ENCODE assay signal across 8 cellular contexts in the genomic region with DNA sequence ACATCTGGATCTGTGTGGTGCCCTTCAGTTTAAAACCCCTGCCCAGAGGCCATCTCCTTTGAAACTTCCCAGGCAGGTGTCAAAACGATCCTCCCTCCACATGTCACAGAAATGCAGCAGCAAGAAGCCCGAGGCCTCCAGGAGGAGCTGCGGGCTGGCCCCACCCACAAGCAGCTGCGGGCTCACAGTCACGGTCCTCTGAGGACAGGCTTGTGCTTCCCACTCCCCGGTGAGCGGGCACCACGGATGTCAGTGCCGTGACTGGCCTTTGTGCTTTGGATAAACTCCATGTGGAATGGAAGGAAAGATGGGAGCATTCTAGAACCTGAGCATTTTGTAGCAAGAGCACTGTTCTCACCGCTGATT.
A peak's percentile ranks its signal among the peaks of the same experiment; 100 is the strongest.
DNase-seq lines count a peak whose midpoint lies in the region; ATAC-seq and TF ChIP-seq lines count a peak whose summit lies in the region.

No MANE protein-coding gene starts in this region.

- no peaks in the 10 kb centered on the region for H3K36me3 Mint-ChIP-seq in activated naive CD4-positive, alpha-beta T cell treated with anti-CD3 and anti-CD28 coated beads, Interleukin-2, amount 50 U/mL, for 24 hours

- H3K27ac Mint-ChIP-seq in activated naive CD4-positive, alpha-beta T cell treated with anti-CD3 and anti-CD28 coated beads, Interleukin-2, amount 50 U/mL, for 24 hours: peak overlapping the region; percentile 88

- no peaks in the 10 kb centered on the region for H3K9me3 ChIP-seq in liver (ENCODE audit: control insufficient read depth in 4 of 4, low read length in 3 of 4)
- no peaks in the 10 kb centered on the region for H3K9me3 ChIP-seq in body of pancreas

- no peak for TF ChIP-seq RAD21 in liver (IDR thresholded peaks at IDR 0.05)

- peak in 4 of 6 experiments; percentile 8 to 42 (median 21) for DNase-seq in stimulated activated naive CD4-positive, alpha-beta T cell (lab: John Stamatoyannopoulos, UW)
- no peak for DNase-seq in stimulated activated naive CD4-positive, alpha-beta T cell treated with Interleukin-2 at 50 U/mL for 16 hours (lab: John Stamatoyannopoulos, UW)
- DNase-seq in body of pancreas (no peak), HUDEP-2 (lab: John Stamatoyannopoulos, UW; ENCODE audit: unreplicated experiment in 76 of 76) (no peak)

- H3K27me3 ChIP-seq in liver (ENCODE audit: control insufficient read depth in 4 of 4, insufficient read depth in 4 of 4, low read length in 3 of 4) (no peaks in the 10 kb centered on the region), body of pancreas (no peaks in the 10 kb centered on the region)

- H3K36me3 ChIP-seq in liver (ENCODE audit: control insufficient read depth in 4 of 4, insufficient read depth in 3 of 4, low read depth in 1 of 4, low read length in 3 of 4) (no peaks in the 10 kb centered on the region), body of pancreas (replicated peaks in 1 of 2; ENCODE audit: insufficient read depth in 1 of 2, low read depth in 2 of 2) (no peaks in the 10 kb centered on the region)

- H3K27me3 Mint-ChIP-seq in activated naive CD4-positive, alpha-beta T cell treated with anti-CD3 and anti-CD28 coated beads, Interleukin-2, amount 50 U/mL, for 24 hours: no peaks in the 10 kb centered on the region

- H3K27ac ChIP-seq in liver (ENCODE audit: low read depth in 1 of 2, low read length in 2 of 2) (peak overlapping the region; percentile 45 to 74), body of pancreas (peak overlapping the region in 1 of 4 donors; percentile 61)

- H3K9ac ChIP-seq in liver (ENCODE audit: low read depth in 1 of 2, low read length in 2 of 2): no peak overlapping the region

- H3K4me3 ChIP-seq in liver (ENCODE audit: low read depth in 1 of 3, low read length in 3 of 3) (no peak overlapping the region), body of pancreas (no peak overlapping the region)

- H3K4me1 Mint-ChIP-seq in activated naive CD4-positive, alpha-beta T cell treated with anti-CD3 and anti-CD28 coated beads, Interleukin-2, amount 50 U/mL, for 24 hours: peaks cover 26% of the 10 kb centered on the region

- WGBS in liver: 62% methylated on average over 10 of the region's 10 CpGs
- 57 to 62% methylated on average over 10 of the region's 10 CpGs for WGBS in body of pancreas, 2 donors

- H3K4me1 ChIP-seq in liver (ENCODE audit: control insufficient read depth in 4 of 4, insufficient read depth in 4 of 4, low read length in 3 of 4) (no peaks in the 10 kb centered on the region), body of pancreas (no peaks in the 10 kb centered on the region)

- TF ChIP-seq CTCF in liver (IDR thresholded peaks at IDR 0.05; ENCODE audit: low read depth, low read length, missing input control): no peak
- TF ChIP-seq CTCF in body of pancreas (IDR thresholded peaks at IDR 0.05): no peak

- H3K9me3 Mint-ChIP-seq in activated naive CD4-positive, alpha-beta T cell treated with anti-CD3 and anti-CD28 coated beads, Interleukin-2, amount 50 U/mL, for 24 hours: no peaks in the 10 kb centered on the region

- intact Hi-C loops in body of pancreas (cut with DNase I): no loop called here

- TF ChIP-seq POLR2A in body of pancreas (IDR thresholded peaks at IDR 0.05): no peak

- ATAC-seq in GM18502 (IDR thresholded peaks at IDR 0.05; ENCODE audit: poor library complexity, unreplicated experiment) (no peak), body of pancreas (no peak), GM19324 (IDR thresholded peaks at IDR 0.05; ENCODE audit: low FRiP score, unreplicated experiment) (no peak)

- H3K4me3 Mint-ChIP-seq in activated naive CD4-positive, alpha-beta T cell treated with anti-CD3 and anti-CD28 coated beads, Interleukin-2, amount 50 U/mL, for 24 hours: peak overlapping the region; percentile 78

TF ChIP-seq in liver, 16 proteins besides CTCF, POLR2A, EP300 and RAD21:
- no peak for TF ChIP-seq JUND (IDR thresholded peaks at IDR 0.05)
- TF ChIP-seq, protein P1, sequence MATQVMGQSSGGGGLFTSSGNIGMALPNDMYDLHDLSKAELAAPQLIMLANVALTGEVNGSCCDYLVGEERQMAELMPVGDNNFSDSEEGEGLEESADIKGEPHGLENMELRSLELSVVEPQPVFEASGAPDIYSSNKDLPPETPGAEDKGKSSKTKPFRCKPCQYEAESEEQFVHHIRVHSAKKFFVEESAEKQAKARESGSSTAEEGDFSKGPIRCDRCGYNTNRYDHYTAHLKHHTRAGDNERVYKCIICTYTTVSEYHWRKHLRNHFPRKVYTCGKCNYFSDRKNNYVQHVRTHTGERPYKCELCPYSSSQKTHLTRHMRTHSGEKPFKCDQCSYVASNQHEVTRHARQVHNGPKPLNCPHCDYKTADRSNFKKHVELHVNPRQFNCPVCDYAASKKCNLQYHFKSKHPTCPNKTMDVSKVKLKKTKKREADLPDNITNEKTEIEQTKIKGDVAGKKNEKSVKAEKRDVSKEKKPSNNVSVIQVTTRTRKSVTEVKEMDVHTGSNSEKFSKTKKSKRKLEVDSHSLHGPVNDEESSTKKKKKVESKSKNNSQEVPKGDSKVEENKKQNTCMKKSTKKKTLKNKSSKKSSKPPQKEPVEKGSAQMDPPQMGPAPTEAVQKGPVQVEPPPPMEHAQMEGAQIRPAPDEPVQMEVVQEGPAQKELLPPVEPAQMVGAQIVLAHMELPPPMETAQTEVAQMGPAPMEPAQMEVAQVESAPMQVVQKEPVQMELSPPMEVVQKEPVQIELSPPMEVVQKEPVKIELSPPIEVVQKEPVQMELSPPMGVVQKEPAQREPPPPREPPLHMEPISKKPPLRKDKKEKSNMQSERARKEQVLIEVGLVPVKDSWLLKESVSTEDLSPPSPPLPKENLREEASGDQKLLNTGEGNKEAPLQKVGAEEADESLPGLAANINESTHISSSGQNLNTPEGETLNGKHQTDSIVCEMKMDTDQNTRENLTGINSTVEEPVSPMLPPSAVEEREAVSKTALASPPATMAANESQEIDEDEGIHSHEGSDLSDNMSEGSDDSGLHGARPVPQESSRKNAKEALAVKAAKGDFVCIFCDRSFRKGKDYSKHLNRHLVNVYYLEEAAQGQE (IDR thresholded peaks at IDR 0.05): no peak
- TF ChIP-seq SP1 (IDR thresholded peaks at IDR 0.05): no peak
- TF ChIP-seq RXRA (IDR thresholded peaks at IDR 0.05): no peak
- no peak for TF ChIP-seq FOXA1 (IDR thresholded peaks at IDR 0.05)
- TF ChIP-seq HNF4G (IDR thresholded peaks at IDR 0.05): no peak
- no peak for TF ChIP-seq FOXA2 (IDR thresholded peaks at IDR 0.05)
- TF ChIP-seq NR2F2 (IDR thresholded peaks at IDR 0.05): no peak
- TF ChIP-seq, protein P2, sequence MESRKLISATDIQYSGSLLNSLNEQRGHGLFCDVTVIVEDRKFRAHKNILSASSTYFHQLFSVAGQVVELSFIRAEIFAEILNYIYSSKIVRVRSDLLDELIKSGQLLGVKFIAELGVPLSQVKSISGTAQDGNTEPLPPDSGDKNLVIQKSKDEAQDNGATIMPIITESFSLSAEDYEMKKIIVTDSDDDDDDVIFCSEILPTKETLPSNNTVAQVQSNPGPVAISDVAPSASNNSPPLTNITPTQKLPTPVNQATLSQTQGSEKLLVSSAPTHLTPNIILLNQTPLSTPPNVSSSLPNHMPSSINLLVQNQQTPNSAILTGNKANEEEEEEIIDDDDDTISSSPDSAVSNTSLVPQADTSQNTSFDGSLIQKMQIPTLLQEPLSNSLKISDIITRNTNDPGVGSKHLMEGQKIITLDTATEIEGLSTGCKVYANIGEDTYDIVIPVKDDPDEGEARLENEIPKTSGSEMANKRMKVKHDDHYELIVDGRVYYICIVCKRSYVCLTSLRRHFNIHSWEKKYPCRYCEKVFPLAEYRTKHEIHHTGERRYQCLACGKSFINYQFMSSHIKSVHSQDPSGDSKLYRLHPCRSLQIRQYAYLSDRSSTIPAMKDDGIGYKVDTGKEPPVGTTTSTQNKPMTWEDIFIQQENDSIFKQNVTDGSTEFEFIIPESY (IDR thresholded peaks at IDR 0.05): no peak
- TF ChIP-seq HNF4A (conservative IDR thresholded peaks at IDR 0.05): no peak
- TF ChIP-seq, protein P3, sequence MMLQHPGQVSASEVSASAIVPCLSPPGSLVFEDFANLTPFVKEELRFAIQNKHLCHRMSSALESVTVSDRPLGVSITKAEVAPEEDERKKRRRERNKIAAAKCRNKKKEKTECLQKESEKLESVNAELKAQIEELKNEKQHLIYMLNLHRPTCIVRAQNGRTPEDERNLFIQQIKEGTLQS (IDR thresholded peaks at IDR 0.05): no peak
- TF ChIP-seq GABPA (IDR thresholded peaks at IDR 0.05 in 1 of 2, conservative IDR thresholded peaks at IDR 0.05 in 1 of 2): no peak
TF ChIP-seq in liver: peak in this region for 0.

Comparison
In these comparisons a context has a peak if more than half of its experiments do, and no peak if none do; other contexts are left out.
1. DNase-seq: peak in stimulated activated naive CD4-positive, alpha-beta T cell (4 of 6); none in stimulated activated naive CD4-positive, alpha-beta T cell treated with Interleukin-2 at 50 U/mL for 16 hours (single experiment), body of pancreas (0 of 4) and HUDEP-2 (0 of 76).